29 cellular contexts compared by ENCODE assay signal in the genomic region with DNA sequence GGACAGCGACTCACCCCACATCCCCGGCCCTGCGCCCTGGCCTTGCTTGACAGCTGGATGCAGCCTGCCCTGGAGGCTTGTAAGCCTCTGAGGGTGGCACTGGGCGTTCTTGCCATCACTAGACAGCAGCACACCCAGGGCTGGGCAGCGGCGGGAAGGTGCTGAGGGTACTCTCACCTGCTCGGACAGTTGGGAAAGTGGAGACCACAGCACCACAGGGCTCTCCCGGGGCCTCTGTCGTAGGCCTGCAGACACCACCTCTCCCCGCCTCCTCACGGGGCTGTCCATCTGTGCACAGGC. TPM values are rescaled to one million over a fixed set of nuclear protein-coding genes. Genes with fewer than 3 reads are reported as not detected.
"Had no signal": no experiment of that assay in that cellular context is flagged by ENCODE, and none has a peak within 500 bp of the region (broad histone marks: within the 10 kb centered on the region; RNA-seq: fewer than 3 reads in every experiment).

No MANE protein-coding gene starts in this region.

- H3K4me3 ChIP-seq: heart left ventricle, left lung, lower lobe of right lung, right atrium auricular region, skin epidermis, tibial nerve, uterus had no signal

- H3K79me2 ChIP-seq: parathyroid adenoma had no signal

- H3K4me3 Mint-ChIP-seq: naive thymus-derived CD8-positive, alpha-beta T cell; nephron; neural crest cell; stimulated activated naive B cell treated with anti-CD40 and anti-IgM and Interleukin-4, amounts not matched to agents 10 μg/mL and 1 μg/mL and 100 μg/mL, for 72 hours; stimulated activated naive CD8-positive, alpha-beta T cell treated with anti-CD3 and anti-CD28 coated beads, Interleukin-15, Interleukin-2, amounts not matched to agents 100 ng/mL and 50 ng/mL, for 24 hours; type B pancreatic cell had no signal

- H3K4me1 ChIP-seq: heart left ventricle, left lung, lower lobe of right lung, parathyroid adenoma, right atrium auricular region, tibial nerve, uterus had no signal

- H3K9me3 ChIP-seq: neutrophil, uterus had no signal

- H3K27ac ChIP-seq: heart left ventricle, left lung, lower lobe of right lung, neutrophil, parathyroid adenoma, right atrium auricular region, skin epidermis, tibial nerve, uterus had no signal

- H3K27me3 Mint-ChIP-seq: progenitor cell of endocrine pancreas; stimulated activated naive CD8-positive, alpha-beta T cell treated with anti-CD3 and anti-CD28 coated beads, Interleukin-15, Interleukin-2, amounts not matched to agents 100 ng/mL and 50 ng/mL, for 24 hours had no signal

- DNase-seq: hippocampal formation; left colon; lower lobe of right lung; mammary epithelial cell; mesenchymal stem cell; naive thymus-derived CD8-positive, alpha-beta T cell; occipital lobe; stimulated activated CD4-positive, alpha-beta T cell treated with anti-CD3 and anti-CD28 coated beads, Interleukin-12 subunit alpha, Interleukin-12 subunit beta, amount 100 ng/mL, for 4 hours; stimulated activated CD4-positive, alpha-beta T cell treated with anti-CD3 and anti-CD28 coated beads, Interleukin-15, amount 100 ng/mL, for 24 hours; stimulated activated CD4-positive, alpha-beta T cell treated with anti-CD3 and anti-CD28 coated beads, Interleukin-2, amount 100 ng/mL, for 24 hours; stimulated activated CD4-positive, alpha-beta T cell treated with anti-CD3 and anti-CD28 coated beads, Interleukin-4, amount 100 ng/mL, for 1 hour; stimulated activated naive B cell treated with anti-CD40 and anti-IgM and Interleukin-4, amounts not matched to agents 10 μg/mL and 1 μg/mL and 100 μg/mL, for 72 hours; substantia nigra; uterus had no signal

- H3K9ac ChIP-seq: parathyroid adenoma had no signal

- ATAC-seq: heart left ventricle; left colon; left lung; lower lobe of right lung; naive thymus-derived CD8-positive, alpha-beta T cell; sciatic nerve; stimulated activated naive B cell treated with anti-CD40 and anti-IgM and Interleukin-4, amounts not matched to agents 10 μg/mL and 1 μg/mL and 100 μg/mL, for 72 hours had no signal

- H3K27me3 ChIP-seq: neutrophil, right atrium auricular region, tibial nerve, uterus had no signal

- H3K4me1 Mint-ChIP-seq: nephron; neural crest cell; stimulated activated naive B cell treated with anti-CD40 and anti-IgM and Interleukin-4, amounts not matched to agents 10 μg/mL and 1 μg/mL and 100 μg/mL, for 72 hours had no signal

- FAIRE-seq: keratinocyte had no signal

- H3K36me3 Mint-ChIP-seq: type B pancreatic cell had no signal

- H3K27ac Mint-ChIP-seq: naive thymus-derived CD8-positive, alpha-beta T cell; nephron; progenitor cell of endocrine pancreas; stimulated activated naive B cell treated with anti-CD40 and anti-IgM and Interleukin-4, amounts not matched to agents 10 μg/mL and 1 μg/mL and 100 μg/mL, for 72 hours; stimulated activated naive CD8-positive, alpha-beta T cell treated with anti-CD3 and anti-CD28 coated beads, Interleukin-15, Interleukin-2, amounts not matched to agents 100 ng/mL and 50 ng/mL, for 24 hours; type B pancreatic cell had no signal

- H3K9me3 Mint-ChIP-seq: type B pancreatic cell had no signal

- H2AFZ ChIP-seq: parathyroid adenoma had no signal

- H3K36me3 ChIP-seq: heart left ventricle, left lung, lower lobe of right lung, neutrophil, right atrium auricular region, tibial nerve, uterus had no signal

RNA-seq across cellular contexts. Expression of gene BRSK2, which starts 18.8 kb away (rescaled TPM):
- polyA plus RNA-seq: liver; naive thymus-derived CD8-positive, alpha-beta T cell had no signal
